ENCODE assay signal across 2 cellular contexts in the genomic region with DNA sequence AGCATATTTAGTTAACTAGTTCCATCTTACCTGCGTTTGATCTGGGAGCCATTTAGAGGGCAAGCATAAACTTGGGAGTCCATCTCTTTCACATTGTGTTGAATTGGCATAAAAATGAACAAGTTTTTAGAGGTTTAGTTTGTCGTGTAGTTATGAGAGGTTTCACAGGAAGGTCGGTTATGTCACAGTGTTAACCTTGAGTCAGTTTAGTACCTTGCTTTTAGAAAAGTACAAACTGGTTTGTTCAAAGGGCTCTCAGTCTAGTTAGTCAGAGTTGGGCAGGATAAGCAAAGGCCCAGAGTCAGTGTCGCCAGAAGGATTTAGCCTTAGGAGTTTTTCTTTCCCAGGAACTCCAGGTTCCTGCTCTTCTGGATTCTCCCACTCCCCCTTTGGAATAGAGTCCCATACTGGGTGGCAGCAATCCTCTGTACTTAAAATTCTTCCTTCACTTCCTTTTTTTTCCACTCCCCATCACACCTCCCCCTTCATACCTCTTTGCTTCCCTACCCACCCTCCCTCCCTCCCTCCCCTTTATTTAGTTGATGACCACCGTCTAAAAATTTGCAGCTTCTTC.
TF ChIP-seq lines count a peak whose summit lies in the region.

No MANE protein-coding gene starts in this region.

TF ChIP-seq in A549, 52 proteins besides CTCF, POLR2A, EP300 and RAD21:
- peak; percentile 40; the same call in 1 of the 2 replicates for TF ChIP-seq POLR2AphosphoS2 (conservative IDR thresholded peaks at IDR 0.05; ENCODE audit: low read length)
- no peak for TF ChIP-seq JUNB (IDR thresholded peaks at IDR 0.05)

TF ChIP-seq in WTC11, 78 proteins besides CTCF, POLR2A, EP300 and RAD21:
- TF ChIP-seq FOXJ3 (CRISPR knock-in tag; IDR thresholded peaks at IDR 0.05; ENCODE audit: borderline replicate concordance): no peak
- 0 out of 2 replicates have a peak, but pooled peaks have one; percentile 20 for TF ChIP-seq NFATC4 (CRISPR knock-in tag; IDR thresholded peaks at IDR 0.05)
